In the genomic region with DNA sequence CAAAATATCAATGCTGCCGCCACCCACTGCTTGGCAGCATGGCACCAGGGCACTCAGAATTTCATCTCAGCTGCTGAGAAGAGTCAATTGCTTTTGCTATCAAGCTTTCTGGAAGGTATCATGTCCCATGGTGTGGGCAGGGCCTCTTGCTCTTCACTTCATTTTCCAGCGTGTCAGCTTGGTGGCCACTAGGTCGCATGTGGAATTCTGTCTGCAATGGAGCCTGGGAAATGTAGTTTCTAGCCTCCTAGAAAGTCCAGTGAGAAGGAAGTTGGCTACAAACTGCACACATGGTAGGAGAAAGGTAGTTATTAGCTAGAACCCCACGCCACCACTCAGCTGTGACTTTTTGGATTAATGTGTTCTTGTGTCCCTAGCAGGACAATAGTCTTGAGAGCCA, we compare ENCODE assay signal across 18 cellular contexts.
DNase-seq lines count a peak whose midpoint lies in the region; ATAC-seq and TF ChIP-seq lines count a peak whose summit lies in the region.
"Had no signal": no experiment of that assay in that cellular context is flagged by ENCODE, and none has a peak within 500 bp of the region (broad histone marks: within the 10 kb centered on the region; RNA-seq: fewer than 3 reads in every experiment).

No MANE protein-coding gene starts in this region.

- no peak for TF ChIP-seq RAD21 in HCT116 (IDR thresholded peaks at IDR 0.05; ENCODE audit: low read depth)

- H2AFZ ChIP-seq in HCT116 (ENCODE audit: low read depth, low read length, poor library complexity, severe bottlenecking), result peak overlapping the region; percentile 11

- no peak overlapping the region for H3K9ac ChIP-seq in HCT116 (ENCODE audit: low read length)
- H3K9ac ChIP-seq: KMS-11 had no signal

- H3K36me3 ChIP-seq in HCT116 (ENCODE audit: control insufficient read depth in 1 of 2, insufficient read depth in 2 of 2, low read length in 2 of 2) (no peaks in the 10 kb centered on the region), WERI-Rb-1 (no peaks in the 10 kb centered on the region)
- H3K36me3 ChIP-seq: heart right ventricle, SJSA1, thoracic aorta had no signal

- RAD21 ChIA-PET in HCT116 (lab: Charles Lee; ENCODE audit: low non-redundant PET in 1 of 2, low total read pairs in 2 of 2, uncharacterized antibody in 2 of 2, unreplicated experiment in 2 of 2), result no interaction called here

- intact Hi-C loops in HCT116 (cut with micrococcal nuclease), result no loop called here

- peaks cover 0 to 4% of the 10 kb centered on the region in 2 experiments; a peak in 1 of 4 replicates for H3K4me1 ChIP-seq in HCT116 (ENCODE audit: control insufficient read depth in 1 of 2, insufficient read depth in 2 of 2, low read length in 2 of 2)
- H3K4me1 ChIP-seq: heart right ventricle, SJSA1 had no signal

- TF ChIP-seq CTCF in HCT116 (IDR thresholded peaks at IDR 0.05 in 2 of 3, conservative IDR thresholded peaks at IDR 0.05 in 1 of 3; ENCODE audit: borderline replicate concordance in 1 of 3, insufficient read depth in 1 of 3, low read depth in 2 of 3, low read length in 2 of 3) (no peak), WERI-Rb-1 (IDR thresholded peaks at IDR 0.05; ENCODE audit: low read depth, low read length) (no peak)

- H3K4me2 ChIP-seq in HCT116 (ENCODE audit: low read length), result no peak overlapping the region
- H3K4me2 ChIP-seq: KMS-11 had no signal

- no peak for TF ChIP-seq POLR2A in HCT116 (IDR thresholded peaks at IDR 0.05; ENCODE audit: borderline replicate concordance, extremely low read depth, insufficient read depth, insufficient read length)

- no peak overlapping the region for H3K4me3 ChIP-seq in HCT116 (replicated peaks in 1 of 2; ENCODE audit: low read depth in 1 of 2, low read length in 2 of 2)
- no peak overlapping the region for H3K4me3 ChIP-seq in WERI-Rb-1 (ENCODE audit: low read depth, low read length)
- H3K4me3 ChIP-seq: heart right ventricle, SJSA1, thoracic aorta had no signal

- CTCF ChIA-PET in HCT116 (lab: Charles Lee), result no interaction called here

- DNase-seq in Caki2 (ENCODE audit: low read depth) (peak; percentile 33), HCT116 (ENCODE audit: low read depth, low spot score) (peak; percentile 43), WERI-Rb-1 (peak; percentile 48), left kidney (ENCODE audit: low read depth, low spot score) (peak; percentile 8), GM19238 (ENCODE audit: insufficient read length, low spot score) (no peak)
- no peak for DNase-seq in NK-92 treated with Interleukin-12 subunit alpha and Interleukin-12 subunit beta, amount 100 ng/mL, for 24 hours (lab: John Stamatoyannopoulos, UW)
- DNase-seq: activated CD4-positive, alpha-beta T cell treated with anti-CD3 and anti-CD28 coated beads, Interleukin-2, amount 10 ng/mL, durations not matched to agents 7 days and 5 days; activated naive CD8-positive, alpha-beta T cell treated with anti-CD3 and anti-CD28 coated beads for 36 hours; H7; heart right ventricle; NCI-H1694 treated with DMSO at 0.1 percent for 48 hours; nucleus accumbens; small intestine; stimulated activated naive B cell treated with anti-CD40 and anti-IgM and Interleukin-4, amounts not matched to agents 10 μg/mL and 1 μg/mL and 100 μg/mL, for 72 hours had no signal

- in situ Hi-C loops in Caki2 (cut with HindIII; ENCODE audit: low pct_unique_long_range_greater_than_20kb, low sequenced_read_pairs), result no loop called here

- ATAC-seq in HCT116 (peak; percentile 98), GM21381 (IDR thresholded peaks at IDR 0.05; ENCODE audit: unreplicated experiment) (no peak)
- ATAC-seq: stimulated activated naive B cell treated with anti-CD40 and anti-IgM and Interleukin-4, amounts not matched to agents 10 μg/mL and 1 μg/mL and 100 μg/mL, for 72 hours had no signal

- H3K27ac ChIP-seq in HCT116 (ENCODE audit: low read depth, low read length) (no peak overlapping the region), WERI-Rb-1 (no peak overlapping the region)
- H3K27ac ChIP-seq: heart right ventricle, KMS-11, SJSA1, thoracic aorta had no signal

- no peaks in the 10 kb centered on the region for H3K9me3 ChIP-seq in HCT116 (ENCODE audit: control insufficient read depth in 1 of 2, insufficient read depth in 1 of 2, low read depth in 1 of 2, low read length in 2 of 2)
- H3K9me3 ChIP-seq in WERI-Rb-1 (ENCODE audit: severe bottlenecking), result peaks cover 4% of the 10 kb centered on the region
- H3K9me3 ChIP-seq: SJSA1, thoracic aorta had no signal

- no TSS peak for BruUV-seq in HCT116 (replicated peaks; lab: Mats Ljungman, UMichigan)

- no peaks in the 10 kb centered on the region for H3K9me2 ChIP-seq in HCT116 (ENCODE audit: insufficient read depth)

- POLR2A ChIA-PET in HCT116 (lab: Charles Lee), result no interaction called here

- H3K27me3 ChIP-seq in HCT116 (ENCODE audit: insufficient read depth, low read length), result no peaks in the 10 kb centered on the region
- H3K27me3 ChIP-seq in WERI-Rb-1 (ENCODE audit: insufficient read depth, low read depth, severe bottlenecking), result peaks cover 8% of the 10 kb centered on the region
- H3K27me3 ChIP-seq: heart right ventricle had no signal

- no peaks in the 10 kb centered on the region for H4K20me1 ChIP-seq in HCT116 (ENCODE audit: insufficient read depth)

- H3K79me2 ChIP-seq in HCT116 (ENCODE audit: insufficient read depth, low read length), result no peaks in the 10 kb centered on the region

TF ChIP-seq in HCT116, 20 proteins besides CTCF, POLR2A, EP300 and RAD21:
- TF ChIP-seq CBX3 (IDR thresholded peaks at IDR 0.05; ENCODE audit: low read depth) (peak; percentile 48; the same call in 1 of the 2 replicates), JUND (IDR thresholded peaks at IDR 0.05) (no peak), MAX (IDR thresholded peaks at IDR 0.05) (no peak), ZBTB33 (IDR thresholded peaks at IDR 0.05; ENCODE audit: extremely low read depth, insufficient replicate concordance, low read length) (no peak), POLR2AphosphoS5 (IDR thresholded peaks at IDR 0.05; ENCODE audit: low read depth, low read length) (no peak), FOSL1 (IDR thresholded peaks at IDR 0.05; ENCODE audit: low read depth) (no peak), ELF1 (IDR thresholded peaks at IDR 0.05; ENCODE audit: borderline replicate concordance, low read depth) (peak; percentile 40)

Comparison
In these comparisons a context has a peak if more than half of its experiments do, and no peak if none do; other contexts are left out.
1. DNase-seq: peak in Caki2 (single experiment), HCT116 (single experiment), WERI-Rb-1 (single experiment) and left kidney (single experiment); none in NK-92 treated with Interleukin-12 subunit alpha and Interleukin-12 subunit beta, amount 100 ng/mL, for 24 hours (single experiment) and GM19238 (single experiment).